Comparison of ENCODE assay signal across 30 cellular contexts in the genomic region with DNA sequence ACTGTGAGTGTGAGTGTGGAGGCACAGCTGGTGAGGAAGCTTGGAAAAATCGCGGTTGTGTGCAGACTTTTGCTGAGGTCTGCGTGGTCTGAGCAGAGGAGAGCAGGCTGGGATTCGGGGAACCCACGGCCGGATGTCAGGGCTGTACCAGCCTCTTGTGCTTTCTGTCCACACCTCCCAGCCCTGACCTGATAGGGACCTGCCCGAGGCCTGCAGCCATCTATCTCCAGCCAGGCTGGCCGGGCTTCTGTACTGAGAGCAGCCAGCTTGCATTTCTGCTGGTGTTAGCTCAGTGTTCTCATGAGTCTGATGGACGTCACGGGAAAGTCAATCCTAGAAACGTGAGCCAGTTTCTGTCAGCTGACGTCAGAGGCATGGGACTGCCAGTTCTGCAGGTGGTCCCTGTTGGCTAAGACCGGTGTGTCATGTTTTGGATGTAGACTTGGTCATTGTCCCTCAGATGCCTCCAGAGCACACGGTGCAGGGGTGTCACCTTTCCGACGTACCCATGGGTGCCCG.
A peak's percentile ranks its signal among the peaks of the same experiment; 100 is the strongest.
DNase-seq lines count a peak whose midpoint lies in the region; ATAC-seq and TF ChIP-seq lines count a peak whose summit lies in the region.
"Had no signal": no experiment of that assay in that cellular context is flagged by ENCODE, and none has a peak within 500 bp of the region (broad histone marks: within the 10 kb centered on the region; RNA-seq: fewer than 3 reads in every experiment).

No MANE protein-coding gene starts in this region.

- no peaks in the 10 kb centered on the region for H3K9me3 Mint-ChIP-seq in CD4-positive, alpha-beta T cell
- no peaks in the 10 kb centered on the region for H3K9me3 Mint-ChIP-seq in WTC11
- H3K9me3 Mint-ChIP-seq: mesothelial cell of epicardium had no signal

- H3K27ac Mint-ChIP-seq in CD4-positive, alpha-beta T cell = peak overlapping the region; percentile 71
- peak overlapping the region; percentile 57; the same call in 1 of the 2 replicates for H3K27ac Mint-ChIP-seq in WTC11
- H3K27ac Mint-ChIP-seq: activated CD8-positive, alpha-beta memory T cell treated with anti-CD3 and anti-CD28 coated beads, Interleukin-2, amount 10 ng/mL, durations not matched to agents 7 days and 5 days; mesothelial cell of epicardium had no signal

- peaks cover 60% of the 10 kb centered on the region for H3K36me3 Mint-ChIP-seq in CD4-positive, alpha-beta T cell (ENCODE audit: low read depth)
- peaks cover 34% of the 10 kb centered on the region for H3K36me3 Mint-ChIP-seq in WTC11

- intact Hi-C loops in CD4-positive, alpha-beta T cell (cut with DNase I, micrococcal nuclease) = loop anchor here in 1 of 2 experiments (10.0 kb wide), 1 partner anchor 238 kb away; no protein-coding TSS in a partner anchor

- H3K27me3 ChIP-seq in CD4-positive, alpha-beta T cell (ENCODE audit: control insufficient read depth, insufficient read depth, low read length) = no peaks in the 10 kb centered on the region
- no peaks in the 10 kb centered on the region for H3K27me3 ChIP-seq in MM.1S (replicated peaks; ENCODE audit: insufficient read depth, low read length)
- H3K27me3 ChIP-seq: BE2C, neutrophil, sigmoid colon, transverse colon had no signal

- no peak overlapping the region for H3K9ac ChIP-seq in MM.1S (ENCODE audit: low read length)

- peaks cover 34% of the 10 kb centered on the region for H3K4me1 Mint-ChIP-seq in CD4-positive, alpha-beta T cell (ENCODE audit: low read depth)
- 0 out of 2 replicates have a peak, but pooled peaks cover 3% of the 10 kb centered on the region for H3K4me1 Mint-ChIP-seq in WTC11
- H3K4me1 Mint-ChIP-seq: mesothelial cell of epicardium had no signal

- H2AFZ ChIP-seq in MM.1S (ENCODE audit: low read length) = no peak overlapping the region

- H3K4me1 ChIP-seq in MM.1S (ENCODE audit: low read length) = no peaks in the 10 kb centered on the region
- H3K4me1 ChIP-seq: BE2C, sigmoid colon had no signal

- H3K9me3 ChIP-seq in CD4-positive, alpha-beta T cell (ENCODE audit: control insufficient read depth, low read length) = no peaks in the 10 kb centered on the region
- no peaks in the 10 kb centered on the region for H3K9me3 ChIP-seq in MM.1S (replicated peaks; ENCODE audit: insufficient read depth, low read length)
- H3K9me3 ChIP-seq: BE2C, neutrophil, sigmoid colon, transverse colon had no signal

- no peaks in the 10 kb centered on the region for H3K79me2 ChIP-seq in MM.1S (ENCODE audit: low read length)

- no peaks in the 10 kb centered on the region for H3K36me3 ChIP-seq in MM.1S (replicated peaks; ENCODE audit: insufficient read depth, low read length)
- H3K36me3 ChIP-seq: transverse colon had no signal

- no peak for ATAC-seq in CD4-positive, alpha-beta T cell (ENCODE audit: poor library complexity)
- ATAC-seq in WTC11 (no peak), omental fat pad (ENCODE audit: low FRiP score) (peak; percentile 15), HG03159 (IDR thresholded peaks at IDR 0.05; ENCODE audit: unreplicated experiment) (no peak)
- ATAC-seq: activated CD8-positive, alpha-beta memory T cell treated with anti-CD3 and anti-CD28 coated beads, Interleukin-2, amount 10 ng/mL, durations not matched to agents 7 days and 5 days had no signal

- H3K4me3 Mint-ChIP-seq in CD4-positive, alpha-beta T cell = no peak overlapping the region
- H3K4me3 Mint-ChIP-seq in WTC11 = no peak overlapping the region
- H3K4me3 Mint-ChIP-seq: activated CD8-positive, alpha-beta memory T cell treated with anti-CD3 and anti-CD28 coated beads, Interleukin-2, amount 10 ng/mL, durations not matched to agents 7 days and 5 days; mesothelial cell of epicardium had no signal

- no peaks in the 10 kb centered on the region for H4K20me1 ChIP-seq in MM.1S (ENCODE audit: insufficient read depth, low read length)

- no peak for TF ChIP-seq CTCF in CD4-positive, alpha-beta T cell (IDR thresholded peaks at IDR 0.05)
- no peak for TF ChIP-seq CTCF in WTC11 (IDR thresholded peaks at IDR 0.05)
- TF ChIP-seq CTCF in fibroblast of mammary gland (conservative IDR thresholded peaks at IDR 0.05; ENCODE audit: control insufficient read depth, insufficient read depth, low read depth, low read length) = no peak
- no peak for TF ChIP-seq CTCF in omental fat pad (IDR thresholded peaks at IDR 0.05)
- TF ChIP-seq CTCF in MM.1S (IDR thresholded peaks at IDR 0.05; ENCODE audit: low read length) = no peak

- no peak overlapping the region for H3K4me3 ChIP-seq in fibroblast of mammary gland (ENCODE audit: control insufficient read depth, low read depth, low read length)
- no peak overlapping the region for H3K4me3 ChIP-seq in MM.1S (ENCODE audit: low read length)
- H3K4me3 ChIP-seq: sigmoid colon, transverse colon had no signal

- no peaks in the 10 kb centered on the region for H3F3A ChIP-seq in MM.1S (ENCODE audit: insufficient read depth, low read length)

- DNase-seq in CD4-positive, alpha-beta T cell = no peak
- DNase-seq in WTC11 (ENCODE audit: low spot score) (no peak), fibroblast of mammary gland (ENCODE audit: low read depth) (peak; percentile 43), omental fat pad (ENCODE audit: low spot score) (no peak), LoVo (ENCODE audit: low spot score) (no peak), KG1 (lab: John Stamatoyannopoulos, UW) (no peak), MM.1S (no peak)
- DNase-seq: ACHN; activated CD4-positive, alpha-beta T cell treated with anti-CD3 and anti-CD28 coated beads, Interleukin-2, amount 50 U/mL, for 1 hour; activated CD4-positive, CD25-positive, alpha-beta regulatory T cell; activated CD8-positive, alpha-beta memory T cell treated with anti-CD3 and anti-CD28 coated beads, Interleukin-2, amount 10 ng/mL, durations not matched to agents 7 days and 5 days; activated naive CD4-positive, alpha-beta T cell; activated T-cell treated with anti-CD3 and anti-CD28 coated beads, Interleukin-2, amount 50 U/mL, for 48 hours; BE2C; DMS153; effector CD8-positive, alpha-beta T cell; H7; islet precursor cell; NCI-H1048; NCI-H1694; NCI-H446 treated with DMSO at 0.1 percent for 48 hours; NCI-H82; sigmoid colon; stimulated activated CD4-positive, alpha-beta T cell treated with anti-CD3 and anti-CD28 coated beads, Interleukin-4, amount 100 ng/mL, for 4 hours; T-helper 1 cell; transverse colon had no signal

- no peak overlapping the region for H3K4me2 ChIP-seq in MM.1S (ENCODE audit: low read depth, low read length)

- no peak overlapping the region for H3K27ac ChIP-seq in CD4-positive, alpha-beta T cell (ENCODE audit: low read depth, low read length)
- H3K27ac ChIP-seq in MM.1S (ENCODE audit: low read length) = no peak overlapping the region
- H3K27ac ChIP-seq: epithelial cell of prostate, neutrophil, sigmoid colon, transverse colon had no signal

- H3K27me3 Mint-ChIP-seq in CD4-positive, alpha-beta T cell = no peaks in the 10 kb centered on the region
- H3K27me3 Mint-ChIP-seq in WTC11 (ENCODE audit: low read depth) = no peaks in the 10 kb centered on the region
- H3K27me3 Mint-ChIP-seq: activated CD8-positive, alpha-beta memory T cell treated with anti-CD3 and anti-CD28 coated beads, Interleukin-2, amount 10 ng/mL, durations not matched to agents 7 days and 5 days had no signal

- POLR2A ChIA-PET in CD4-positive, alpha-beta T cell (lab: Charles Lee) = interaction anchor here (1.2 kb wide), 1 partner anchor 19 kb away, joined by 4 read pairs; no protein-coding TSS in a partner anchor
- POLR2A ChIA-PET in WTC11 (lab: Charles Lee) = no interaction called here

- no peaks in the 10 kb centered on the region for H3K9me2 ChIP-seq in MM.1S (replicated peaks; ENCODE audit: insufficient read depth, low read length)

- CTCF ChIA-PET in CD4-positive, alpha-beta T cell (lab: Charles Lee) = interaction anchor here (1.5 kb wide), 2 partner anchors 49 to 131 kb away, joined by 3 read pairs; no protein-coding TSS in a partner anchor
- CTCF ChIA-PET in WTC11 (lab: Charles Lee) = no interaction called here

TF ChIP-seq in WTC11, 78 proteins besides CTCF, POLR2A, EP300 and RAD21 (continues in another document):
- no peak for TF ChIP-seq SMAD3 (CRISPR knock-in tag; IDR thresholded peaks at IDR 0.05; ENCODE audit: borderline replicate concordance)
- no peak for TF ChIP-seq ATF1 (CRISPR knock-in tag; IDR thresholded peaks at IDR 0.05)
- no peak for TF ChIP-seq FOXP1 (CRISPR knock-in tag; IDR thresholded peaks at IDR 0.05; ENCODE audit: borderline replicate concordance)
- TF ChIP-seq FOXK1 (CRISPR knock-in tag; IDR thresholded peaks at IDR 0.05) = no peak
- TF ChIP-seq, protein P1, sequence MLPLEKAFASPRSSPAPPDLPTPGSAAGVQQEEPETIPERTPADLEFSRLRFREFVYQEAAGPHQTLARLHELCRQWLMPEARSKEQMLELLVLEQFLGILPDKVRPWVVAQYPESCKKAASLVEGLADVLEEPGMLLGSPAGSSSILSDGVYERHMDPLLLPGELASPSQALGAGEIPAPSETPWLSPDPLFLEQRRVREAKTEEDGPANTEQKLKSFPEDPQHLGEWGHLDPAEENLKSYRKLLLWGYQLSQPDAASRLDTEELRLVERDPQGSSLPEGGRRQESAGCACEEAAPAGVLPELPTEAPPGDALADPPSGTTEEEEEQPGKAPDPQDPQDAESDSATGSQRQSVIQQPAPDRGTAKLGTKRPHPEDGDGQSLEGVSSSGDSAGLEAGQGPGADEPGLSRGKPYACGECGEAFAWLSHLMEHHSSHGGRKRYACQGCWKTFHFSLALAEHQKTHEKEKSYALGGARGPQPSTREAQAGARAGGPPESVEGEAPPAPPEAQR (CRISPR knock-in tag; IDR thresholded peaks at IDR 0.05) = no peak
- no peak for TF ChIP-seq NR3C1 (CRISPR knock-in tag; conservative IDR thresholded peaks at IDR 0.05; ENCODE audit: low read depth)
- TF ChIP-seq ELF4 (CRISPR knock-in tag; IDR thresholded peaks at IDR 0.05; ENCODE audit: low read depth) = no peak
- TF ChIP-seq NR2C2 (CRISPR knock-in tag; IDR thresholded peaks at IDR 0.05) = no peak
- no peak for TF ChIP-seq JAZF1 (CRISPR knock-in tag; IDR thresholded peaks at IDR 0.05)
- no peak for TF ChIP-seq ESRRA (CRISPR knock-in tag; IDR thresholded peaks at IDR 0.05; ENCODE audit: borderline replicate concordance)
- no peak for TF ChIP-seq MYBL2 (CRISPR knock-in tag; IDR thresholded peaks at IDR 0.05)
- TF ChIP-seq TEAD1 (CRISPR knock-in tag; IDR thresholded peaks at IDR 0.05) = no peak
- TF ChIP-seq ZNF219 (CRISPR knock-in tag; IDR thresholded peaks at IDR 0.05; ENCODE audit: borderline replicate concordance) = no peak
- TF ChIP-seq E2F4 (CRISPR knock-in tag; IDR thresholded peaks at IDR 0.05; ENCODE audit: borderline replicate concordance, low read depth) = no peak
- TF ChIP-seq ZNF263 (CRISPR knock-in tag; IDR thresholded peaks at IDR 0.05; ENCODE audit: low read depth) = no peak
